ENCODE assay signal across 1 cellular context in the genomic region with DNA sequence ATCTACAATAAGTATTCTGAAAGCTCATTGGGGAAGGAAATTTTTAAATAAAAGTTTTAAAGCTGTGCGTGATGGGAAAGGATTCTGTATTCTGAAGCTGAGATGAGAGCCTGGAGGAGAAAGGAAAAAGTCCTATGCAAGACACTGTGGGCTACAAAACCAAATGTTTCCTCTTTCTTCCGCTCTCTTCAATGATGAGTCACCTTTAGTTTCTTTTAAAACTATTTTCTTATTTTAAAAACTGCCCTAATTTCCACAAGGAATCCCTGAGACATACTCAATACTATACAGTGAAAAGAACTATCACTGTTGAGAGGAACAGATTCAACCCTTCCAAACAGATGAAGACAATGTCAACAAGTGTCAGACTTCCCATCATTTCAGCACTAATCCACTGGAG.
TF ChIP-seq lines count a peak whose summit lies in the region.

No MANE protein-coding gene starts in this region.

TF ChIP-seq in IMR-90, 13 proteins besides CTCF, POLR2A, EP300 and RAD21 (continued from another document):
- TF ChIP-seq RCOR1 (IDR thresholded peaks at IDR 0.05; ENCODE audit: insufficient replicate concordance, low read length), result no peak
- no peak for TF ChIP-seq CEBPB (IDR thresholded peaks at IDR 0.05; ENCODE audit: low read depth, low read length)
- TF ChIP-seq MAZ (IDR thresholded peaks at IDR 0.05; ENCODE audit: borderline replicate concordance, low read depth, low read length), result no peak
- TF ChIP-seq CHD1 (IDR thresholded peaks at IDR 0.05; ENCODE audit: low read depth, low read length), result no peak
- TF ChIP-seq FOS (IDR thresholded peaks at IDR 0.05; ENCODE audit: low read depth, low read length), result peak; percentile 16; the same call in 1 of the 2 replicates
TF ChIP-seq in IMR-90: peak in this region for 1.
